8 cellular contexts compared by ENCODE assay signal in genomic region chr14:106511006-106511405, GRCh38.
DNase-seq lines count a peak whose midpoint lies in the region; ATAC-seq and TF ChIP-seq lines count a peak whose summit lies in the region.
"Not testable (repeated sequence)": the region's sequence is repeated elsewhere in the genome, so short reads cannot be mapped to it uniquely, and the experiment has no call there.

No MANE protein-coding gene starts in this region.

- peak overlapping the region; percentile 68 for H3K27ac ChIP-seq in CD8-positive, alpha-beta T cell (ENCODE audit: low read depth, low read length)

- not testable (repeated sequence) for H3K4me3 ChIP-seq in CD8-positive, alpha-beta T cell (ENCODE audit: low read depth, low read length)

- TF ChIP-seq CTCF in CD8-positive, alpha-beta T cell (IDR thresholded peaks at IDR 0.05), result not testable (repeated sequence)

- H3K9me3 ChIP-seq in CD8-positive, alpha-beta T cell (ENCODE audit: low read length), result not testable (repeated sequence)

- ATAC-seq in CD8-positive, alpha-beta T cell, result peak; percentile 55
- ATAC-seq in activated T-cell treated with anti-CD3 and anti-CD28 coated beads, Interleukin-2, amount 50 U/mL, for 4 hours, result peak; percentile 53 to 63
- ATAC-seq in stimulated activated naive CD8-positive, alpha-beta T cell treated with anti-CD3 and anti-CD28 coated beads, Interleukin-15, amount 100 ng/mL, for 72 hours, result peak; percentile 70

- POLR2A ChIA-PET in CD8-positive, alpha-beta T cell (lab: Charles Lee), result interaction anchor here (0.8 to 1.3 kb wide), 4 partner anchors 9 to 42 kb away, joined by 3 to 6 read pairs (median 4); no protein-coding TSS in a partner anchor
- POLR2A ChIA-PET in activated CD4-positive, alpha-beta T cell treated with anti-CD3 and anti-CD28 coated beads, Interleukin-2, amount 10 ng/mL, durations not matched to agents 7 days and 5 days (lab: Charles Lee), result not testable (repeated sequence)

- peak overlapping the region; percentile 98 for H3K27ac Mint-ChIP-seq in CD8-positive, alpha-beta T cell
- peak overlapping the region; percentile 88 for H3K27ac Mint-ChIP-seq in activated CD4-positive, alpha-beta T cell treated with anti-CD3 and anti-CD28 coated beads, Interleukin-2, amount 10 ng/mL, durations not matched to agents 7 days and 5 days
- peak overlapping the region; percentile 85 to 94 (median 90) for H3K27ac Mint-ChIP-seq in immature natural killer cell
- H3K27ac Mint-ChIP-seq in stimulated activated naive CD8-positive, alpha-beta T cell treated with anti-CD3 and anti-CD28 coated beads, Interleukin-15, amount 100 ng/mL, for 72 hours, result peak overlapping the region; percentile 37 to 72

- not testable (repeated sequence) for H3K36me3 Mint-ChIP-seq in CD8-positive, alpha-beta T cell; activated CD4-positive, alpha-beta T cell treated with anti-CD3 and anti-CD28 coated beads, Interleukin-2, amount 10 ng/mL, durations not matched to agents 7 days and 5 days (ENCODE audit: low read depth); activated T-cell treated with anti-CD3 and anti-CD28 coated beads, Interleukin-2, amount 50 U/mL, for 4 hours (ENCODE audit: insufficient read depth); immature natural killer cell

- H3K27me3 ChIP-seq in CD8-positive, alpha-beta T cell (ENCODE audit: insufficient read depth, low read length), result not testable (repeated sequence)

- not testable (repeated sequence) for H3K27me3 Mint-ChIP-seq in CD8-positive, alpha-beta T cell (ENCODE audit: low read depth); activated CD4-positive, alpha-beta T cell treated with anti-CD3 and anti-CD28 coated beads, Interleukin-2, amount 10 ng/mL, durations not matched to agents 7 days and 5 days; activated T-cell treated with anti-CD3 and anti-CD28 coated beads, Interleukin-2, amount 50 U/mL, for 4 hours (ENCODE audit: low read depth); immature natural killer cell (ENCODE audit: low read depth in 3 of 3); stimulated activated naive CD8-positive, alpha-beta T cell treated with anti-CD3 and anti-CD28 coated beads, Interleukin-15, amount 100 ng/mL, for 72 hours

- peak; percentile 35 to 82 (median 57) for DNase-seq in CD8-positive, alpha-beta T cell
- DNase-seq in T-helper 1 cell (peak in 4 of 5 donors; percentile 18 to 70 (median 32)), immature natural killer cell (peak; percentile 76 to 79 (median 76))
- DNase-seq in activated CD4-positive, alpha-beta T cell treated with anti-CD3 and anti-CD28 coated beads, Interleukin-2, amount 10 ng/mL, durations not matched to agents 7 days and 5 days, result peak; percentile 78
- peak; percentile 34 for DNase-seq in activated T-cell treated with anti-CD3 and anti-CD28 coated beads, Interleukin-2, amount 50 U/mL, for 4 hours
- peak; percentile 36 for DNase-seq in activated naive CD4-positive, alpha-beta T cell treated with anti-CD3 and anti-CD28 coated beads, Interleukin-2, amount 50 U/mL, for 16 hours
- DNase-seq in stimulated activated CD4-positive, alpha-beta T cell treated with anti-CD3 and anti-CD28 coated beads, Interleukin-2, amount 100 ng/mL, for 24 hours, result peak; percentile 34 to 49
- DNase-seq in stimulated activated naive CD8-positive, alpha-beta T cell treated with anti-CD3 and anti-CD28 coated beads, Interleukin-15, amount 100 ng/mL, for 72 hours, result peak; percentile 43

- H3K36me3 ChIP-seq in CD8-positive, alpha-beta T cell (ENCODE audit: insufficient read depth, low read length), result not testable (repeated sequence)

- H3K4me1 ChIP-seq in CD8-positive, alpha-beta T cell (ENCODE audit: insufficient read depth, low read length), result peaks cover 70% of the 10 kb centered on the region

- intact Hi-C loops in CD8-positive, alpha-beta T cell (cut with DNase I, micrococcal nuclease), result loop anchor here in 1 of 2 experiments (5.0 to 10.0 kb wide), 2 partner anchors 116 to 164 kb away; no protein-coding TSS in a partner anchor

- H3K9me3 Mint-ChIP-seq in CD8-positive, alpha-beta T cell; activated CD4-positive, alpha-beta T cell treated with anti-CD3 and anti-CD28 coated beads, Interleukin-2, amount 10 ng/mL, durations not matched to agents 7 days and 5 days; activated T-cell treated with anti-CD3 and anti-CD28 coated beads, Interleukin-2, amount 50 U/mL, for 4 hours; immature natural killer cell; stimulated activated naive CD8-positive, alpha-beta T cell treated with anti-CD3 and anti-CD28 coated beads, Interleukin-15, amount 100 ng/mL, for 72 hours: not testable (repeated sequence)

- H3K4me3 Mint-ChIP-seq in CD8-positive, alpha-beta T cell, result peak overlapping the region; percentile 53
- peak overlapping the region; percentile 26 for H3K4me3 Mint-ChIP-seq in activated CD4-positive, alpha-beta T cell treated with anti-CD3 and anti-CD28 coated beads, Interleukin-2, amount 10 ng/mL, durations not matched to agents 7 days and 5 days
- peak overlapping the region; percentile 63 for H3K4me3 Mint-ChIP-seq in activated T-cell treated with anti-CD3 and anti-CD28 coated beads, Interleukin-2, amount 50 U/mL, for 4 hours
- H3K4me3 Mint-ChIP-seq in immature natural killer cell, result peak overlapping the region; percentile 65 to 80 (median 75)
- peak overlapping the region; percentile 20 to 41 for H3K4me3 Mint-ChIP-seq in stimulated activated naive CD8-positive, alpha-beta T cell treated with anti-CD3 and anti-CD28 coated beads, Interleukin-15, amount 100 ng/mL, for 72 hours

- H3K4me1 Mint-ChIP-seq in CD8-positive, alpha-beta T cell (ENCODE audit: low read depth), result peaks cover 78% of the 10 kb centered on the region
- peaks cover 70% of the 10 kb centered on the region for H3K4me1 Mint-ChIP-seq in activated CD4-positive, alpha-beta T cell treated with anti-CD3 and anti-CD28 coated beads, Interleukin-2, amount 10 ng/mL, durations not matched to agents 7 days and 5 days
- H3K4me1 Mint-ChIP-seq in activated T-cell treated with anti-CD3 and anti-CD28 coated beads, Interleukin-2, amount 50 U/mL, for 4 hours (ENCODE audit: low read depth), result peaks cover 77% of the 10 kb centered on the region
- H3K4me1 Mint-ChIP-seq in immature natural killer cell, result peaks cover 78 to 81% of the 10 kb centered on the region in 2 donors
- peaks cover 73% of the 10 kb centered on the region for H3K4me1 Mint-ChIP-seq in stimulated activated naive CD8-positive, alpha-beta T cell treated with anti-CD3 and anti-CD28 coated beads, Interleukin-15, amount 100 ng/mL, for 72 hours

- CTCF ChIA-PET in CD8-positive, alpha-beta T cell (lab: Charles Lee), result interaction anchor here (1.0 to 5.0 kb wide), 6 partner anchors 8 to 164 kb away, joined by 3 to 29 read pairs (median 4); no protein-coding TSS in a partner anchor
- CTCF ChIA-PET in activated CD4-positive, alpha-beta T cell treated with anti-CD3 and anti-CD28 coated beads, Interleukin-2, amount 10 ng/mL, durations not matched to agents 7 days and 5 days (lab: Charles Lee), result interaction anchor here (1.0 to 8.3 kb wide), 4 partner anchors 18 to 153 kb away, joined by 3 to 90 read pairs (median 6); no protein-coding TSS in a partner anchor
